Comparison of ENCODE assay signal across 23 cellular contexts in genomic region chr10:97904576-97904975, GRCh38. TPM values are rescaled to one million over a fixed set of nuclear protein-coding genes. Genes with fewer than 3 reads are reported as not detected.
DNase-seq lines count a peak whose midpoint lies in the region; ATAC-seq, FAIRE-seq and TF ChIP-seq lines count a peak whose summit lies in the region.
"Had no signal": no experiment of that assay in that cellular context is flagged by ENCODE, and none has a peak within 500 bp of the region (broad histone marks: within the 10 kb centered on the region; RNA-seq: fewer than 3 reads in every experiment).

No MANE protein-coding gene starts in this region.

- in situ Hi-C loops in SK-MEL-5 (cut with HindIII; ENCODE audit: low pct_unique_long_range_greater_than_20kb, low sequenced_read_pairs) = no loop called here

- no peak for ATAC-seq in Right ventricle myocardium superior (ENCODE audit: poor library complexity)
- no peak for ATAC-seq in effector memory CD8-positive, alpha-beta T cell (replicated peaks)
- ATAC-seq: GM12878 had no signal

- H3K27ac ChIP-seq in kidney (ENCODE audit: low read depth in 2 of 2, low read length in 2 of 2) = no peak overlapping the region
- H3K27ac ChIP-seq: 22Rv1; A549; BLaER1 treated with 17β-estradiol and CSF1 and Interleukin-3, amounts not matched to agents 10 nM and 100 nM; C4-2B had no signal

- H3K4me1 Mint-ChIP-seq in effector memory CD8-positive, alpha-beta T cell (ENCODE audit: low read depth in 2 of 2) = peaks cover 0 to 3% of the 10 kb centered on the region in 2 donors
- H3K4me1 Mint-ChIP-seq: B cell; CD8-positive, alpha-beta memory T cell had no signal

- no peak overlapping the region for H3K9ac ChIP-seq in kidney (ENCODE audit: low read length in 2 of 2)
- H3K9ac ChIP-seq: BLaER1 treated with 17β-estradiol and CSF1 and Interleukin-3, amounts not matched to agents 10 nM and 100 nM had no signal

- peaks cover 36 to 61% of the 10 kb centered on the region in 2 donors for H3K27me3 Mint-ChIP-seq in effector memory CD8-positive, alpha-beta T cell

- no peak overlapping the region for H3K27ac Mint-ChIP-seq in effector memory CD8-positive, alpha-beta T cell
- H3K27ac Mint-ChIP-seq: B cell; CD4-positive, alpha-beta T cell; CD8-positive, alpha-beta memory T cell had no signal

- DNase-seq in Right ventricle myocardium superior (peak; percentile 10), cardiac septum (ENCODE audit: low spot score) (no peak), SK-MEL-5 (ENCODE audit: low read depth, low spot score) (peak; percentile 14), kidney (peak; percentile 35)
- no peak for DNase-seq in effector memory CD8-positive, alpha-beta T cell
- no peak for DNase-seq in activated naive CD4-positive, alpha-beta T cell treated with anti-CD3 and anti-CD28 coated beads, Interleukin-2, amount 50 U/mL, for 16 hours
- DNase-seq: AML-193; CD4-positive, alpha-beta T cell; CD8-positive, alpha-beta memory T cell; DMS 273 treated with DMSO at 0.1 percent for 48 hours; DMS53; DND-41; EL; GDM1 had no signal

- intact Hi-C loops in Right ventricle myocardium superior (cut with DNase I) = no loop called here
- intact Hi-C loops in cardiac septum (cut with DNase I) = no loop called here
- intact Hi-C loops in kidney (cut with DNase I) = no loop called here

- TF ChIP-seq CTCF in kidney (IDR thresholded peaks at IDR 0.05; ENCODE audit: borderline replicate concordance, extremely low read depth, insufficient read depth) = no peak

- no peak for FAIRE-seq in kidney (lab: Jason Lieb, UNC)
- FAIRE-seq: A549, GM12878, GM12892, GM18507 had no signal

- no peaks in the 10 kb centered on the region for H3K36me3 Mint-ChIP-seq in effector memory CD8-positive, alpha-beta T cell (ENCODE audit: insufficient read depth)
- H3K36me3 Mint-ChIP-seq: CD8-positive, alpha-beta memory T cell had no signal

- no peaks in the 10 kb centered on the region for H3K4me1 ChIP-seq in kidney (ENCODE audit: control insufficient read depth in 1 of 2, insufficient read depth in 1 of 2, low read depth in 1 of 2, low read length in 2 of 2)
- H3K4me1 ChIP-seq: A549; BLaER1 treated with 17β-estradiol and CSF1 and Interleukin-3, amounts not matched to agents 10 nM and 100 nM had no signal

- H3K36me3 ChIP-seq in kidney (ENCODE audit: control insufficient read depth in 1 of 2, insufficient read depth in 2 of 2, low read length in 2 of 2) = no peaks in the 10 kb centered on the region
- H3K36me3 ChIP-seq: BLaER1 treated with 17β-estradiol and CSF1 and Interleukin-3, amounts not matched to agents 10 nM and 100 nM had no signal

- no peak overlapping the region for H3K4me3 ChIP-seq in kidney (ENCODE audit: low read length in 2 of 2)
- H3K4me3 ChIP-seq: A549; BLaER1 treated with 17β-estradiol and CSF1 and Interleukin-3, amounts not matched to agents 10 nM and 100 nM; GM12878 had no signal

- H3K9me3 ChIP-seq in kidney (ENCODE audit: control insufficient read depth in 1 of 2, low read length in 2 of 2) = no peaks in the 10 kb centered on the region
- H3K9me3 ChIP-seq: A549; BLaER1 treated with 17β-estradiol and CSF1 and Interleukin-3, amounts not matched to agents 10 nM and 100 nM had no signal

- no peak overlapping the region for H3K4me3 Mint-ChIP-seq in effector memory CD8-positive, alpha-beta T cell
- H3K4me3 Mint-ChIP-seq: B cell; CD4-positive, alpha-beta T cell; CD8-positive, alpha-beta memory T cell had no signal

- H3K9me3 Mint-ChIP-seq in effector memory CD8-positive, alpha-beta T cell = no peaks in the 10 kb centered on the region
- H3K9me3 Mint-ChIP-seq: CD4-positive, alpha-beta T cell; CD8-positive, alpha-beta memory T cell had no signal

RNA-seq across cellular contexts. Expression of gene GOLGA7B, which starts 54.9 kb away (rescaled TPM):
- total RNA-seq in Right ventricle myocardium superior (0.11 TPM), cardiac septum (0.54 TPM), kidney (0.50 TPM)
- 14.9 and 15.8 TPM in 2 replicates for total RNA-seq in SK-MEL-5 (2014; rRNA removed; shearing (Covaris generic))
- 23.3 and 35.4 TPM in 2 replicates for polyA plus RNA-seq in SK-MEL-5 (2015; cell fraction: cytosol; rRNA removed)
- polyA plus RNA-seq in SK-MEL-5 (2015; cell fraction: nucleus; rRNA removed) = 62.5 and 83.1 TPM in 2 replicates
- polyA plus RNA-seq in kidney (ENCODE audit: insufficient read depth, low read depth, low replicate concordance) = not detected
- total RNA-seq: B cell, G401, GM12878 had no signal

Comparison
In these comparisons a context has a peak if more than half of its experiments do, and no peak if none do; other contexts are left out.
1. DNase-seq: peak in Right ventricle myocardium superior (single experiment), SK-MEL-5 (single experiment) and kidney (single experiment); none in cardiac septum (single experiment), effector memory CD8-positive, alpha-beta T cell (0 of 3) and activated naive CD4-positive, alpha-beta T cell treated with anti-CD3 and anti-CD28 coated beads, Interleukin-2, amount 50 U/mL, for 16 hours (single experiment).
2. RNA of gene GOLGA7B, which starts 54.9 kb away (total RNA-seq): 14.9 to 15.8 TPM in SK-MEL-5; 0.54 TPM in cardiac septum (single experiment), 0.50 TPM in kidney (single experiment) and 0.11 TPM in Right ventricle myocardium superior (single experiment); every median in the first group is over 10 times any median in the second.